Comparison of ENCODE assay signal across 16 cellular contexts in genomic region chr11:74268451-74268850, GRCh38. TPM values are rescaled to one million over a fixed set of nuclear protein-coding genes. Genes with fewer than 3 reads are reported as not detected.
"Had no signal": no experiment of that assay in that cellular context is flagged by ENCODE, and none has a peak within 500 bp of the region (broad histone marks: within the 10 kb centered on the region; RNA-seq: fewer than 3 reads in every experiment).

No MANE protein-coding gene starts in this region.

- H2AFZ ChIP-seq: hepatocyte had no signal

- DNase-seq: activated CD4-positive, alpha-beta T cell treated with anti-CD3 and anti-CD28 coated beads for 36 hours; activated CD4-positive, alpha-beta T cell treated with anti-CD3 and anti-CD28 coated beads, Interleukin-2, amount 50 U/mL, for 48 hours; activated gamma-delta T cell treated with Interleukin-2 at 50 U/mL for 16 hours; activated T-cell treated with anti-CD3 and anti-CD28 coated beads for 4 hours; adrenal gland; effector CD8-positive, alpha-beta T cell; left colon; stimulated activated CD4-positive, alpha-beta T cell treated with anti-CD3 and anti-CD28 coated beads, Interleukin-12 subunit alpha, Interleukin-12 subunit beta, amount 100 ng/mL, for 4 hours; stimulated activated CD4-positive, alpha-beta T cell treated with anti-CD3 and anti-CD28 coated beads, Interleukin-1b, Interleukin-23, amount 100 ng/mL, for 48 hours; stimulated activated naive CD4-positive, alpha-beta T cell treated with Interleukin-2 at 50 U/mL for 16 hours; uterus had no signal

- H3K79me2 ChIP-seq: hepatocyte had no signal

- H3K27ac ChIP-seq: adrenal gland, hepatocyte, tibial nerve, uterus had no signal

- H3K4me1 ChIP-seq: adrenal gland, tibial nerve, uterus had no signal

- H3K27me3 ChIP-seq: adrenal gland, hepatocyte, tibial nerve, uterus had no signal

- H3K4me2 ChIP-seq: hepatocyte had no signal

- H3K36me3 ChIP-seq: adrenal gland, tibial nerve, uterus had no signal

- H3K9me3 ChIP-seq: adrenal gland, tibial nerve, uterus had no signal

- H3K4me3 ChIP-seq: adrenal gland, hepatocyte, lung, tibial nerve, uterus had no signal

RNA-seq across cellular contexts. Expression of gene P4HA3, which starts 43.0 kb away (rescaled TPM):
- total RNA-seq: activated CD4-positive, alpha-beta T cell treated with anti-CD3 and anti-CD28 coated beads for 36 hours; activated naive CD4-positive, alpha-beta T cell treated with anti-CD3 and anti-CD28 coated beads, Interleukin-2, amount 50 U/mL, for 72 hours; activated T-helper 1 cell treated with anti-CD3 and anti-CD28 coated beads, Interleukin-12 subunit alpha, Interleukin-12 subunit beta, Interleukin-2, Interleukin-4 antibody, amounts not matched to agents 30 ng/mL and 10 ng/mL and 1 ng/mL, durations not matched to agents 14 hours and 24 hours and 36 hours had no signal
